13 cellular contexts compared by ENCODE assay signal in genomic region chr5:150283904-150284303, GRCh38. TPM values are rescaled to one million over a fixed set of nuclear protein-coding genes. Genes with fewer than 3 reads are reported as not detected.
DNase-seq lines count a peak whose midpoint lies in the region; ATAC-seq, FAIRE-seq and TF ChIP-seq lines count a peak whose summit lies in the region.
"Had no signal": no experiment of that assay in that cellular context is flagged by ENCODE, and none has a peak within 500 bp of the region (broad histone marks: within the 10 kb centered on the region; RNA-seq: fewer than 3 reads in every experiment).

No MANE protein-coding gene starts in this region.

- DNase-seq in caudate nucleus (lab: John Stamatoyannopoulos, UW): no peak
- peak; percentile 26 for DNase-seq in kidney
- DNase-seq in osteoblast (ENCODE audit: insufficient read length, low spot score, missing footprints): peak; percentile 58
- no peak for DNase-seq in PC-3
- no peak for DNase-seq in DMS153 treated with DMSO at 0.1 percent for 48 hours (lab: John Stamatoyannopoulos, UW; ENCODE audit: unreplicated experiment)
- DNase-seq in C1 segment of cervical spinal cord (lab: John Stamatoyannopoulos, UW): no peak
- DNase-seq: Caco-2, DMS53 had no signal

- H2AFZ ChIP-seq in osteoblast (ENCODE audit: low read length) (no peak overlapping the region), PC-3 (ENCODE audit: low read length) (no peak overlapping the region)

- H3K79me2 ChIP-seq in osteoblast (ENCODE audit: insufficient read depth, low read length): no peaks in the 10 kb centered on the region
- H3K79me2 ChIP-seq in PC-3 (ENCODE audit: low read length): no peaks in the 10 kb centered on the region

- no peak overlapping the region for H3K9ac ChIP-seq in kidney (ENCODE audit: low read length in 2 of 2)
- H3K9ac ChIP-seq in PC-3 (ENCODE audit: low read length): no peak overlapping the region

- no peaks in the 10 kb centered on the region for H3F3A ChIP-seq in PC-3 (ENCODE audit: low read length, unreplicated experiment)

- ATAC-seq in HG02938 (IDR thresholded peaks at IDR 0.05; ENCODE audit: unreplicated experiment) (no peak), PC-3 (no peak)
- ATAC-seq: A549, HCT116 had no signal

- FAIRE-seq in kidney (lab: Jason Lieb, UNC): no peak
- FAIRE-seq: A549 had no signal

- H3K4me2 ChIP-seq in osteoblast (ENCODE audit: insufficient read depth, low read length) (no peak overlapping the region), PC-3 (ENCODE audit: low read length) (no peak overlapping the region)
- H3K4me2 ChIP-seq: A549 had no signal

- H3K36me3 ChIP-seq in kidney (ENCODE audit: control insufficient read depth in 1 of 2, insufficient read depth in 2 of 2, low read length in 2 of 2) (no peaks in the 10 kb centered on the region), osteoblast (ENCODE audit: insufficient read depth, low read length) (no peaks in the 10 kb centered on the region), PC-3 (ENCODE audit: low read depth, low read length) (no peaks in the 10 kb centered on the region)

- H4K20me1 ChIP-seq in osteoblast (ENCODE audit: insufficient read depth, low read length) (no peaks in the 10 kb centered on the region), PC-3 (ENCODE audit: low read length) (no peaks in the 10 kb centered on the region)

- no peaks in the 10 kb centered on the region for H3K9me2 ChIP-seq in PC-3 (replicated peaks; ENCODE audit: low read length)

- CTCF ChIA-PET in PC-3 (lab: Charles Lee): no interaction called here

- no peaks in the 10 kb centered on the region for H3K4me1 ChIP-seq in kidney (ENCODE audit: control insufficient read depth in 1 of 2, insufficient read depth in 1 of 2, low read depth in 1 of 2, low read length in 2 of 2)
- peaks cover 15% of the 10 kb centered on the region for H3K4me1 ChIP-seq in osteoblast (ENCODE audit: insufficient read depth, low read length)
- H3K4me1 ChIP-seq in PC-3 (ENCODE audit: insufficient read depth, low read length): no peaks in the 10 kb centered on the region
- H3K4me1 ChIP-seq: Caco-2 had no signal

- H3K9me3 ChIP-seq in kidney (ENCODE audit: control insufficient read depth in 1 of 2, low read length in 2 of 2): no peaks in the 10 kb centered on the region
- no peaks in the 10 kb centered on the region for H3K9me3 ChIP-seq in osteoblast (ENCODE audit: low read depth, low read length)
- no peaks in the 10 kb centered on the region for H3K9me3 ChIP-seq in PC-3 (ENCODE audit: low read length)
- H3K9me3 ChIP-seq: A549, Caco-2 had no signal

- intact Hi-C loops in kidney (cut with DNase I) (no loop called here), PC-3 (cut with micrococcal nuclease) (no loop called here)

- TF ChIP-seq CTCF in kidney (IDR thresholded peaks at IDR 0.05; ENCODE audit: borderline replicate concordance, extremely low read depth, insufficient read depth): no peak
- TF ChIP-seq CTCF in osteoblast (IDR thresholded peaks at IDR 0.05; ENCODE audit: extremely low read depth, low read depth, low read length): no peak
- no peak for TF ChIP-seq CTCF in PC-3 (conservative IDR thresholded peaks at IDR 0.05; ENCODE audit: low read depth, low read length)

- H3K4me3 ChIP-seq in kidney (ENCODE audit: low read length in 2 of 2) (no peak overlapping the region), osteoblast (ENCODE audit: insufficient read depth, low read length) (no peak overlapping the region), PC-3 (ENCODE audit: low read length) (no peak overlapping the region)
- H3K4me3 ChIP-seq: A549 had no signal

- POLR2A ChIA-PET in PC-3 (lab: Charles Lee; ENCODE audit: unreplicated experiment): no interaction called here

- BruUV-seq in PC-3 (replicated peaks; lab: Mats Ljungman, UMichigan): no TSS peak

- no peaks in the 10 kb centered on the region for H3K27me3 ChIP-seq in osteoblast (ENCODE audit: insufficient read depth, low read length)
- peaks cover 32% of the 10 kb centered on the region for H3K27me3 ChIP-seq in PC-3 (ENCODE audit: low read length)

- H3K27ac ChIP-seq in caudate nucleus (ENCODE audit: low read depth, low read length) (peak overlapping the region; percentile 41), kidney (ENCODE audit: low read depth in 2 of 2, low read length in 2 of 2) (no peak overlapping the region), osteoblast (ENCODE audit: low read depth, low read length) (no peak overlapping the region), PC-3 (ENCODE audit: low read length) (no peak overlapping the region)
- H3K27ac ChIP-seq: A549 had no signal

RNA-seq across cellular contexts. Expression of gene CAMK2A, which starts 5.7 kb away (rescaled TPM):
- 0.28 TPM for total RNA-seq in kidney
- 0.90 TPM for polyA plus RNA-seq in kidney (ENCODE audit: insufficient read depth, low read depth, low replicate concordance)
- 0.36 and 0.88 TPM in 2 replicates for total RNA-seq in osteoblast
- total RNA-seq in PC-3 (2014; rRNA removed): 0.15 TPM in 1 of 2 replicates, not detected in the other
- total RNA-seq: Caco-2; CD8-positive, alpha-beta memory T cell had no signal
- polyA plus RNA-seq: CD8-positive, alpha-beta memory T cell had no signal

RNA-seq across cellular contexts. Expression of gene ARSI, which starts 18.8 kb away (rescaled TPM):
- total RNA-seq in kidney: 0.57 TPM
- polyA plus RNA-seq in kidney (ENCODE audit: insufficient read depth, low read depth, low replicate concordance): 1.1 TPM
- total RNA-seq in osteoblast: 4.7 and 6.5 TPM in 2 replicates
- 5.9 and 6.3 TPM in 2 replicates for total RNA-seq in PC-3 (2014; rRNA removed)
- total RNA-seq: CD8-positive, alpha-beta memory T cell; H4 had no signal
- polyA plus RNA-seq: CD8-positive, alpha-beta memory T cell had no signal

Comparison
In these comparisons a context has a peak if more than half of its experiments do, and no peak if none do; other contexts are left out.
1. DNase-seq: peak in kidney (single experiment) and osteoblast (single experiment); none in caudate nucleus (0 of 61), PC-3 (single experiment), DMS153 treated with DMSO at 0.1 percent for 48 hours (single experiment) and C1 segment of cervical spinal cord (0 of 14).